In the genomic region with DNA sequence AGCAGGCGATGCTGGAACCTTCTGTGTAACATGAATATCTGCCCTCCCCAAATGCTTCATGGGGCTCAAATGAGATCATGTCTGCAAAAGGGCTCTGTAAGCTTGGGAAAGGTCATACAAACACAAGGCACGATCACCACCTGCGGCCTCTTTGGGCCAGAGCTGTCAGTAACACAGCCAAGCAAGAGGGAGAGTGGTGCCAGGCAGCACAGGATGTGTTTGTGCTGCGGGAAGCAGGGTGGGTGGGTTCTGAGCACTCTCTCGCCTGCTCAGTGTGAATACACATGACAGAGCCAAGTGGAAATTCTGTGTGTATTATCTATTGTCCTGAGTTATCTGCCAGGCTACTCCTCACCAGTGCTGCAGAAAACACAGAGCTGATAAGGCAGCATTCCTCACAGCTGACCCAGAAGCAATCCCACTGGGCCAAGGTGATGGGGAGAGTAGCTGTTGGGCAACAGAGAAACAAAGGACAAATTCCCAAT, we compare ENCODE assay signal across 14 cellular contexts.
DNase-seq lines count a peak whose midpoint lies in the region; ATAC-seq, FAIRE-seq and TF ChIP-seq lines count a peak whose summit lies in the region.
"Had no signal": no experiment of that assay in that cellular context is flagged by ENCODE, and none has a peak within 500 bp of the region (broad histone marks: within the 10 kb centered on the region; RNA-seq: fewer than 3 reads in every experiment).

No MANE protein-coding gene starts in this region.

- peaks cover 7% of the 10 kb centered on the region for H3K4me1 ChIP-seq in NT2/D1 (ENCODE audit: insufficient read depth, insufficient read length)

- no peak for TF ChIP-seq POLR2A in H54 (IDR thresholded peaks at IDR 0.05; ENCODE audit: low read depth, low read length)

- DNase-seq in NT2/D1 (ENCODE audit: low read depth, low spot score) (no peak), dermis blood vessel endothelial cell (peak; percentile 77), left colon (no peak), smooth muscle cell of the brain vasculature (ENCODE audit: low read depth, low spot score) (peak; percentile 94), H54 (ENCODE audit: insufficient read length, low spot score) (no peak), NCI-H345 treated with DMSO at 0.1 percent for 48 hours (lab: John Stamatoyannopoulos, UW; ENCODE audit: unreplicated experiment) (no peak)
- DNase-seq in stimulated activated effector memory CD8-positive, alpha-beta T cell treated with anti-CD3 and anti-CD28 coated beads, Interleukin-12 subunit alpha, Interleukin-12 subunit beta, amount 100 ng/mL, for 72 hours (ENCODE audit: low spot score in 2 of 2): no peak
- DNase-seq: activated naive CD8-positive, alpha-beta T cell treated with anti-CD3 and anti-CD28 coated beads, Interleukin-2, amount 10 ng/mL, durations not matched to agents 7 days and 5 days; esophagus squamous epithelium; GDM1; NCI-H2107; PC-3 had no signal

- no peak overlapping the region for H3K27ac Mint-ChIP-seq in stimulated activated effector memory CD8-positive, alpha-beta T cell treated with anti-CD3 and anti-CD28 coated beads, Interleukin-12 subunit alpha, Interleukin-12 subunit beta, amount 100 ng/mL, for 72 hours
- H3K27ac Mint-ChIP-seq: activated naive CD8-positive, alpha-beta T cell treated with anti-CD3 and anti-CD28 coated beads, Interleukin-2, amount 10 ng/mL, durations not matched to agents 7 days and 5 days had no signal

- H3K27me3 ChIP-seq in NT2/D1 (ENCODE audit: insufficient read depth, insufficient read length): no peaks in the 10 kb centered on the region
- H3K27me3 ChIP-seq: esophagus squamous epithelium had no signal

- FAIRE-seq in H54 (lab: Jason Lieb, UNC): no peak
- FAIRE-seq: keratinocyte had no signal

- no peaks in the 10 kb centered on the region for H3K36me3 Mint-ChIP-seq in stimulated activated effector memory CD8-positive, alpha-beta T cell treated with anti-CD3 and anti-CD28 coated beads, Interleukin-12 subunit alpha, Interleukin-12 subunit beta, amount 100 ng/mL, for 72 hours
- H3K36me3 Mint-ChIP-seq: activated naive CD8-positive, alpha-beta T cell treated with anti-CD3 and anti-CD28 coated beads, Interleukin-2, amount 10 ng/mL, durations not matched to agents 7 days and 5 days had no signal

- peaks cover 11% of the 10 kb centered on the region; the same call in 1 of the 2 replicates for H3K9me3 ChIP-seq in NT2/D1 (ENCODE audit: insufficient read depth, low read length)
- H3K9me3 ChIP-seq: esophagus squamous epithelium had no signal

- intact Hi-C loops in left colon (cut with DNase I, micrococcal nuclease): no loop called here

- no peaks in the 10 kb centered on the region for H3K9me3 Mint-ChIP-seq in stimulated activated effector memory CD8-positive, alpha-beta T cell treated with anti-CD3 and anti-CD28 coated beads, Interleukin-12 subunit alpha, Interleukin-12 subunit beta, amount 100 ng/mL, for 72 hours
- H3K9me3 Mint-ChIP-seq: activated naive CD8-positive, alpha-beta T cell treated with anti-CD3 and anti-CD28 coated beads, Interleukin-2, amount 10 ng/mL, durations not matched to agents 7 days and 5 days had no signal

- ATAC-seq in left colon (peak; percentile 20), GM19023 (IDR thresholded peaks at IDR 0.05; ENCODE audit: unreplicated experiment) (no peak)
- no peak for ATAC-seq in stimulated activated effector memory CD8-positive, alpha-beta T cell treated with anti-CD3 and anti-CD28 coated beads, Interleukin-12 subunit alpha, Interleukin-12 subunit beta, amount 100 ng/mL, for 72 hours
- ATAC-seq: PC-3 had no signal

- no peaks in the 10 kb centered on the region for H3K4me1 Mint-ChIP-seq in stimulated activated effector memory CD8-positive, alpha-beta T cell treated with anti-CD3 and anti-CD28 coated beads, Interleukin-12 subunit alpha, Interleukin-12 subunit beta, amount 100 ng/mL, for 72 hours
- H3K4me1 Mint-ChIP-seq: activated naive CD8-positive, alpha-beta T cell treated with anti-CD3 and anti-CD28 coated beads, Interleukin-2, amount 10 ng/mL, durations not matched to agents 7 days and 5 days had no signal

- no peak overlapping the region for H3K4me3 Mint-ChIP-seq in stimulated activated effector memory CD8-positive, alpha-beta T cell treated with anti-CD3 and anti-CD28 coated beads, Interleukin-12 subunit alpha, Interleukin-12 subunit beta, amount 100 ng/mL, for 72 hours
- H3K4me3 Mint-ChIP-seq: activated naive CD8-positive, alpha-beta T cell treated with anti-CD3 and anti-CD28 coated beads, Interleukin-2, amount 10 ng/mL, durations not matched to agents 7 days and 5 days had no signal

- H3K9ac ChIP-seq in NT2/D1 (ENCODE audit: insufficient read length, low read depth): peak overlapping the region; percentile 12

- H3K36me3 ChIP-seq in NT2/D1 (ENCODE audit: insufficient read depth, insufficient read length, low read length): no peaks in the 10 kb centered on the region
- H3K36me3 ChIP-seq: esophagus squamous epithelium had no signal

- H3K4me3 ChIP-seq in NT2/D1 (ENCODE audit: insufficient read length, low read depth): no peak overlapping the region
- H3K4me3 ChIP-seq: esophagus squamous epithelium had no signal

Comparison
In these comparisons a context has a peak if more than half of its experiments do, and no peak if none do; other contexts are left out.
1. DNase-seq: peak in dermis blood vessel endothelial cell (single experiment) and smooth muscle cell of the brain vasculature (single experiment); none in NT2/D1 (single experiment), left colon (0 of 2), H54 (single experiment), NCI-H345 treated with DMSO at 0.1 percent for 48 hours (single experiment) and stimulated activated effector memory CD8-positive, alpha-beta T cell treated with anti-CD3 and anti-CD28 coated beads, Interleukin-12 subunit alpha, Interleukin-12 subunit beta, amount 100 ng/mL, for 72 hours (0 of 2).